ENCODE assay signal across 8 cellular contexts in the genomic region with DNA sequence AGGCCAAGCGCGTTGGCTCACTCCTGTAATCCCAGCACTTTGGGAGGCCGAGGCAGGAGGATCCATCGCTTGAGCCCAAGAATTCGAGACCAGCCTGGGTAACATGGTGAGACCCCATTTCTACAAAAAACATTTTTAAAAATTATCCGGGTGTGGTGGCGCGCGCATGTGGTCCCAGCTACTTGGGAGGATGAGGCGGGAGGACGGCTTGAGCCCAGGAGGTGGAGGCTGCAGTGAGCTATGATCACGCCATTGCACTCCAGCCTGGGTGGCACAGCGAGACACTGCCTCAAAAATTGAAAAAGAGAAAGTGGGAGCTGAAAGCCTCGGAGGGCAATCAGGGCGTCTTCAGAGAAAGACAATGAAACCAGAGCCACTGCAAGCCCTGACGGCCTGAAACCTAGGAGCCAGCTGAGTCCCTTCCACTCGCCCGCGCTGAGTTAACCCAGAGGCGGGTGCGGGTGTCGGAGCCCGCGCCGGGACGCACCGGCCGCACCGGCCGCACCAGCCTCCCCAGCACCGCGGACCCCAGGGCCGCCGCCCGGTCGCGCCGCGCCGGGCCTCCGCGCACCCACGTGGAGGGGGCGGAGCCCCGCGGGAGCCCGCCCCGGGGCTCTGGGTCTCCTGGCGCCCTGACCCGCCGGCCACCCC. TPM values are rescaled to one million over a fixed set of nuclear protein-coding genes. Genes with fewer than 3 reads are reported as not detected.
DNase-seq lines count a peak whose midpoint lies in the region; ATAC-seq and TF ChIP-seq lines count a peak whose summit lies in the region.

No MANE protein-coding gene starts in this region.

- H3K4me1 ChIP-seq in iPS DF 6.9 (ENCODE audit: control insufficient read depth, insufficient read depth, low read length) (peaks cover 2% of the 10 kb centered on the region; the same call in 1 of the 2 replicates), spleen (peaks cover 14 to 36% (median 22%) of the 10 kb centered on the region in 6 donors)

- peaks cover 2% of the 10 kb centered on the region for H3K27me3 ChIP-seq in AG04450 (ENCODE audit: control insufficient read depth, insufficient read depth, low read length)
- no peaks in the 10 kb centered on the region for H3K27me3 ChIP-seq in iPS DF 6.9 (ENCODE audit: control insufficient read depth, insufficient read depth, low read length)
- H3K27me3 ChIP-seq in spleen (replicated peaks in 1 of 7): no peaks in the 10 kb centered on the region

- H3K27ac ChIP-seq in AG04450 (ENCODE audit: low read depth, low read length) (no peak overlapping the region), iPS DF 6.9 (ENCODE audit: low read length) (no peak overlapping the region), spleen (peak overlapping the region; percentile 57 to 91 (median 86))

- POLR2A ChIA-PET in AG04450 (lab: Yijun Ruan, JAX): interaction anchor here (0.7 to 1.2 kb wide), 3 partner anchors 14 to 93 kb away, joined by 3 to 4 read pairs (median 3); no protein-coding TSS in a partner anchor

- H3K4me3 ChIP-seq in AG04450 (ENCODE audit: low read depth, low read length) (peak overlapping the region; percentile 67), iPS DF 6.9 (ENCODE audit: low read length) (peak overlapping the region; percentile 86), spleen (peak overlapping the region; percentile 69 to 98 (median 79))

- no peaks in the 10 kb centered on the region for H3K27me3 Mint-ChIP-seq in activated T-helper 17 cell treated with anti-CD3 and anti-CD28 coated beads, Interleukin-2, amount 50 U/mL, for 72 hours

- H3K4me1 Mint-ChIP-seq in activated T-helper 17 cell treated with anti-CD3 and anti-CD28 coated beads, Interleukin-2, amount 50 U/mL, for 72 hours: peaks cover 10% of the 10 kb centered on the region

- no peaks in the 10 kb centered on the region for H3K36me3 Mint-ChIP-seq in activated T-helper 17 cell treated with anti-CD3 and anti-CD28 coated beads, Interleukin-2, amount 50 U/mL, for 72 hours (ENCODE audit: low read depth)

- H3K9me3 Mint-ChIP-seq in activated T-helper 17 cell treated with anti-CD3 and anti-CD28 coated beads, Interleukin-2, amount 50 U/mL, for 72 hours: no peaks in the 10 kb centered on the region

- CTCF ChIA-PET in AG04450 (lab: Charles Lee): interaction anchor here (0.6 to 2.8 kb wide), 4 partner anchors 11 to 144 kb away, joined by 3 to 18 read pairs (median 6); no protein-coding TSS in a partner anchor

- no CpG with 5 or more reads among the region's 51 CpGs for WGBS in iPS DF 6.9 (ENCODE audit: insufficient coverage, insufficient read length)
- WGBS in spleen, 5 donors: 8 to 27% (median 9%) methylated on average over 16 to 51 of the region's 51 CpGs

- H3K27ac Mint-ChIP-seq in activated T-helper 17 cell treated with anti-CD3 and anti-CD28 coated beads, Interleukin-2, amount 50 U/mL, for 72 hours: peak overlapping the region; percentile 92

- no peak for DNase-seq in AG04450 (ENCODE audit: low read depth, low spot score)
- DNase-seq in iPS DF 6.9 (ENCODE audit: low read depth, low spot score): no peak
- DNase-seq in spleen: no peak
- DNase-seq in stimulated activated CD4-positive, alpha-beta T cell treated with anti-CD3 and anti-CD28 coated beads, Interleukin-4, amount 100 ng/mL, for 24 hours: no peak
- DNase-seq in UCSD-AML1 (lab: John Stamatoyannopoulos, UW; ENCODE audit: unreplicated experiment): no peak

- no peaks in the 10 kb centered on the region for H3K36me3 ChIP-seq in iPS DF 6.9 (ENCODE audit: control insufficient read depth, insufficient read depth, low read length)
- no peaks in the 10 kb centered on the region for H3K36me3 ChIP-seq in spleen

- peak overlapping the region; percentile 82 for H3K4me3 Mint-ChIP-seq in activated T-helper 17 cell treated with anti-CD3 and anti-CD28 coated beads, Interleukin-2, amount 50 U/mL, for 72 hours

- H3K9me3 ChIP-seq in AG04450 (ENCODE audit: control insufficient read depth, insufficient read depth, low read length) (no peaks in the 10 kb centered on the region; the same call in 1 of the 2 replicates), iPS DF 6.9 (ENCODE audit: control insufficient read depth, insufficient read depth, low read length) (no peaks in the 10 kb centered on the region), spleen (no peaks in the 10 kb centered on the region)

- intact Hi-C loops in spleen (cut with DNase I; ENCODE audit: low total_unique reads): no loop called here

- TF ChIP-seq CTCF in AG04450 (IDR thresholded peaks at IDR 0.05; ENCODE audit: low read depth, low read length): no peak
- TF ChIP-seq CTCF in spleen (IDR thresholded peaks at IDR 0.05 in 8 of 11, conservative IDR thresholded peaks at IDR 0.05 in 3 of 11): no peak

- ATAC-seq in GM19043 (IDR thresholded peaks at IDR 0.05; ENCODE audit: low read depth, unreplicated experiment) (peak; percentile 39), HG03175 (IDR thresholded peaks at IDR 0.05; ENCODE audit: unreplicated experiment) (peak; percentile 66)
- ATAC-seq in activated T-helper 17 cell treated with anti-CD3 and anti-CD28 coated beads, Interleukin-2, amount 50 U/mL, for 72 hours (replicated peaks): peak; percentile 82

- no peak for TF ChIP-seq POLR2A in spleen (IDR thresholded peaks at IDR 0.05)

RNA-seq across cellular contexts. Expression of gene ZFAND2A, which starts 22.4 kb away (rescaled TPM):
- polyA plus RNA-seq in AG04450 (2011; rRNA removed) (37.7 and 38.9 TPM in 2 replicates), spleen (10 to 100 TPM; 31.4 to 41.7 (median 32.7) TPM)
- polyA minus RNA-seq in AG04450 (2011; rRNA and poly(A)+ RNA removed): 11.7 and 18.3 TPM in 2 replicates
- total RNA-seq in activated T-helper 17 cell treated with anti-CD3 and anti-CD28 coated beads, Interleukin-2, amount 50 U/mL, for 72 hours: 10 to 100 TPM; 27.1 to 27.7 TPM
- total RNA-seq in spleen: 10 to 100 TPM; 18.3 to 40.3 (median 22.9) TPM

RNA-seq across cellular contexts. Expression of gene GPER1, which starts 49.7 kb away (rescaled TPM):
- polyA plus RNA-seq in AG04450 (2011; rRNA removed) (1.4 and 1.8 TPM in 2 replicates), spleen (1 to 10 TPM; 3.7 to 6.4 (median 3.9) TPM)
- 2.5 and 2.9 TPM in 2 replicates for polyA minus RNA-seq in AG04450 (2011; rRNA and poly(A)+ RNA removed)
- 1 to 10 TPM in 1 of 2 donors, under 1 TPM in 1; 0.24 to 1.1 TPM for total RNA-seq in activated T-helper 17 cell treated with anti-CD3 and anti-CD28 coated beads, Interleukin-2, amount 50 U/mL, for 72 hours
- total RNA-seq in spleen: 10 to 100 TPM in 1 of 7 donors, 1 to 10 TPM in 6; 3.0 to 14.2 (median 6.1) TPM

Comparison
In these comparisons a context has a peak if more than half of its experiments do, and no peak if none do; other contexts are left out.
1. H3K27ac ChIP-seq: peak in spleen (8 of 8); none in AG04450 (single experiment) and iPS DF 6.9 (single experiment).
2. Peak in every context shown above with its lines, with median percentiles within 50 percentile points of each other: H3K4me3 ChIP-seq and ATAC-seq.